8 cellular contexts compared by ENCODE assay signal in the genomic region with DNA sequence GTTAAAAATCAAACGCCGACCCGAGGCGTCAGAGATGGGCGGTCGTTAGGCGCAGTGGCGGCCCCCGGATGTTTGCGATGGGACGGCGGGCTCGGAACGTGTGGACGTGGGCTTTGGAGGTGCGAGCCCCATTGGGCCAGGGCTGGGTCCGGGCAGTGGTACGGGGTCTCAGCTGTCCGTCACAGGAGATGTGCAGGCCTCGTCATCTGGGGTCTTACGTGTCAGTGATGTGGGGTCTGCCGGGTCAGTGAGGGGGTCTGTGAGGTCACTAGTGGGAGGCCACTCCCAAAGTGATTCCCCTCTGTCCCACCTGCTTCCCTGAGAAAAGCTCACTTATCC. TPM values are rescaled to one million over a fixed set of nuclear protein-coding genes. Genes with fewer than 3 reads are reported as not detected.
DNase-seq lines count a peak whose midpoint lies in the region; ATAC-seq and TF ChIP-seq lines count a peak whose summit lies in the region.

No MANE protein-coding gene starts in this region.

- no peak for DNase-seq in natural killer cell treated with Interleukin-12 subunit alpha and Interleukin-12 subunit beta and Interleukin-15 and Interleukin-18, amount 100 ng/mL, for 72 hours (ENCODE audit: low spot score)
- no peak for DNase-seq in erythroblast (lab: John Stamatoyannopoulos, UW)
- no peak for DNase-seq in T-helper 9 cell

- peaks cover 0 to 6% (median 6%) of the 10 kb centered on the region in 3 donors for H3K4me1 Mint-ChIP-seq in IgD-negative memory B cell
- H3K4me1 Mint-ChIP-seq in natural killer cell treated with Interleukin-12 subunit alpha and Interleukin-12 subunit beta and Interleukin-15 and Interleukin-18, amount 100 ng/mL, for 72 hours (ENCODE audit: low read depth in 2 of 2) = no peaks in the 10 kb centered on the region

- peak overlapping the region; percentile 75 for H3K9ac ChIP-seq in BLaER1

- peak overlapping the region; percentile 81 to 98 (median 92) for H3K4me3 Mint-ChIP-seq in IgD-negative memory B cell
- peak overlapping the region; percentile 83 for H3K4me3 Mint-ChIP-seq in natural killer cell treated with Interleukin-12 subunit alpha and Interleukin-12 subunit beta and Interleukin-15 and Interleukin-18, amount 100 ng/mL, for 72 hours

- peak overlapping the region; percentile 78 for H3K4me3 ChIP-seq in BLaER1
- H3K4me3 ChIP-seq in ectodermal cell (ENCODE audit: insufficient read depth, low read depth, low read length) = peak overlapping the region; percentile 61

- ATAC-seq in natural killer cell treated with Interleukin-12 subunit alpha and Interleukin-12 subunit beta and Interleukin-15 and Interleukin-18, amount 100 ng/mL, for 72 hours = no peak
- ATAC-seq in HG03159 (IDR thresholded peaks at IDR 0.05; ENCODE audit: unreplicated experiment) (no peak), HG02981 (IDR thresholded peaks at IDR 0.05; ENCODE audit: unreplicated experiment) (no peak)

- peak overlapping the region; percentile 64 to 96 (median 90) for H3K27ac Mint-ChIP-seq in IgD-negative memory B cell
- H3K27ac Mint-ChIP-seq in natural killer cell treated with Interleukin-12 subunit alpha and Interleukin-12 subunit beta and Interleukin-15 and Interleukin-18, amount 100 ng/mL, for 72 hours = peak overlapping the region; percentile 71 to 78

- H3K9me3 ChIP-seq in BLaER1 (peaks cover 68% of the 10 kb centered on the region), ectodermal cell (ENCODE audit: control insufficient read depth, low read length) (no peaks in the 10 kb centered on the region)

- H3K9me3 Mint-ChIP-seq in IgD-negative memory B cell = peaks cover 3 to 22% (median 19%) of the 10 kb centered on the region in 3 donors
- peaks cover 10% of the 10 kb centered on the region for H3K9me3 Mint-ChIP-seq in natural killer cell treated with Interleukin-12 subunit alpha and Interleukin-12 subunit beta and Interleukin-15 and Interleukin-18, amount 100 ng/mL, for 72 hours

- H3K4me1 ChIP-seq in BLaER1 (peaks cover 20% of the 10 kb centered on the region), ectodermal cell (ENCODE audit: control insufficient read depth, insufficient read depth, low read length) (no peaks in the 10 kb centered on the region)

- H3K27ac ChIP-seq in BLaER1 (peak overlapping the region; percentile 52), ectodermal cell (ENCODE audit: insufficient read depth, low read depth, low read length, poor library complexity, severe bottlenecking) (peak overlapping the region; percentile 55)

- peak overlapping the region; percentile 89 for H3K4me2 ChIP-seq in BLaER1

- peaks cover 6% of the 10 kb centered on the region for H3K36me3 Mint-ChIP-seq in IgD-negative memory B cell
- H3K36me3 Mint-ChIP-seq in natural killer cell treated with Interleukin-12 subunit alpha and Interleukin-12 subunit beta and Interleukin-15 and Interleukin-18, amount 100 ng/mL, for 72 hours = peaks cover 26% of the 10 kb centered on the region

- H3K27me3 ChIP-seq in BLaER1 (no peaks in the 10 kb centered on the region), ectodermal cell (ENCODE audit: control insufficient read depth, insufficient read depth, low read length, poor library complexity, severe bottlenecking) (peaks cover 15% of the 10 kb centered on the region)

- no peak for TF ChIP-seq POLR2A in erythroblast (IDR thresholded peaks at IDR 0.05; ENCODE audit: low read length)

- H3K36me3 ChIP-seq in BLaER1 = 0 out of 2 replicates have a peak, but pooled peaks cover 6% of the 10 kb centered on the region
- no peaks in the 10 kb centered on the region for H3K36me3 ChIP-seq in ectodermal cell (ENCODE audit: control insufficient read depth, insufficient read depth, low read length)

- H4K20me1 ChIP-seq in BLaER1 = no peaks in the 10 kb centered on the region

- WGBS in ectodermal cell, 2 experiments = 13 to 18% methylated on average over 22 of the region's 22 CpGs

- peaks cover 2% of the 10 kb centered on the region for H3K27me3 Mint-ChIP-seq in IgD-negative memory B cell
- peaks cover 0 to 3% of the 10 kb centered on the region in 2 donors for H3K27me3 Mint-ChIP-seq in natural killer cell treated with Interleukin-12 subunit alpha and Interleukin-12 subunit beta and Interleukin-15 and Interleukin-18, amount 100 ng/mL, for 72 hours

RNA-seq across cellular contexts. Expression of gene CHFR, which starts 21.6 kb away (rescaled TPM):
- polyA plus RNA-seq in IgD-negative memory B cell = 24.3 TPM
- 41.1 TPM for polyA plus RNA-seq in ectodermal cell (2013, experiment 1 of 4)
- polyA plus RNA-seq in ectodermal cell (2013, experiment 2 of 4) = 43.9 TPM
- polyA plus RNA-seq in ectodermal cell (2013, experiment 3 of 4) = 30.5 TPM
- polyA plus RNA-seq in ectodermal cell (2013, experiment 4 of 4) = 43.2 TPM
- 100 to 1,000 TPM; 121 to 155 TPM for total RNA-seq in natural killer cell treated with Interleukin-12 subunit alpha and Interleukin-12 subunit beta and Interleukin-15 and Interleukin-18, amount 100 ng/mL, for 72 hours

RNA-seq across cellular contexts. Expression of gene ZNF605, which starts 47.1 kb away (rescaled TPM):
- 3.6 TPM for polyA plus RNA-seq in IgD-negative memory B cell
- 16.6 TPM for polyA plus RNA-seq in ectodermal cell (2013, experiment 1 of 4)
- polyA plus RNA-seq in ectodermal cell (2013, experiment 2 of 4) = 20.9 TPM
- polyA plus RNA-seq in ectodermal cell (2013, experiment 3 of 4) = 13.9 TPM
- 13.4 TPM for polyA plus RNA-seq in ectodermal cell (2013, experiment 4 of 4)
- total RNA-seq in natural killer cell treated with Interleukin-12 subunit alpha and Interleukin-12 subunit beta and Interleukin-15 and Interleukin-18, amount 100 ng/mL, for 72 hours = 1 to 10 TPM; 6.7 to 7.5 TPM
